ENCODE assay signal across 1 cellular context in the genomic region with DNA sequence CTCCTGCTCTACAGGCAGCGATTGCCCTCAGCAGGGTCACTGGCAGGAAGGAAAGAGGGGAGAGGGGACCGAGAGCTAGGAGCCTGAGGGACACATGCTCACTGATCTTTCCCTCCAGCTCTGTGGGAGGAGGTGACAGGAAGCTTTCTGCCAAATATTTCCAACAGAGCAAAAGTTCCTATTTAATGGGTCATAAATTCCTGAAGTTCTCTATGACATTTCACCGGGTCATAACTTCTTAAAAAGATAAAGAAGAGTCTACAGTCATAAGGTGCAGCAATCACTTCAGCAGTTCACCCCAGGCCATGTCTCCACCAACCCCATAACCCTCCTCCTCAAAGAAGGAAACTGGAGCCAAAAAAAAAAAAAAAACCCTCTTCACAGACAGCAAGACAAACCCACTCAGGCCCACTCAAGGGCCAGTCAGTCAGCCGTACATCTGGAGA.
TF ChIP-seq lines count a peak whose summit lies in the region.

No MANE protein-coding gene starts in this region.

TF ChIP-seq in HCT116, 20 proteins besides CTCF, POLR2A, EP300 and RAD21 (continued from another document):
- TF ChIP-seq, protein P1, sequence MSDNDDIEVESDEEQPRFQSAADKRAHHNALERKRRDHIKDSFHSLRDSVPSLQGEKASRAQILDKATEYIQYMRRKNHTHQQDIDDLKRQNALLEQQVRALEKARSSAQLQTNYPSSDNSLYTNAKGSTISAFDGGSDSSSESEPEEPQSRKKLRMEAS (IDR thresholded peaks at IDR 0.05): 0 out of 2 replicates have a peak, but pooled peaks have one; percentile 34
- TF ChIP-seq CBX3 (IDR thresholded peaks at IDR 0.05; ENCODE audit: low read depth): 0 out of 2 replicates have a peak, but pooled peaks have one; percentile 21
